Comparison of ENCODE assay signal across 29 cellular contexts in the genomic region with DNA sequence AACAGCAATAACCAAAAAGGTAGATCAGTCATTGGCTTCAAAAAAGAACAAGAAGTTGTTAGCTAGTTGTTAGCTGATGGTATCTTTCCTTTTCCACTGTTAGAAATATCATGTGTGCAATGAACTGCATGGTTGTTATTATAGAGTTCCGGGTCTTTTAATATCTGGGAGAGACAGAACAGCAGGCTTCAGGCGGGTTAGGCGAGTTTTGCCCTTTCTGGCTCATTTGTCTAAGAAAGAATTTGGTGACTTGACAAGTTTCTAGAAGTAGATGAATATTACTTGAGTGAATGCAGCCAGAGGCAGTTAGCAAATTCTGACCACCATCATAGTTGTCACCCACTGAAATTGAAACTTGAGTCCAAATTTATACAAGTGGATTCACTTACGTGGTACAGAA.
DNase-seq lines count a peak whose midpoint lies in the region; ATAC-seq, FAIRE-seq and TF ChIP-seq lines count a peak whose summit lies in the region.
"Had no signal": no experiment of that assay in that cellular context is flagged by ENCODE, and none has a peak within 500 bp of the region (broad histone marks: within the 10 kb centered on the region; RNA-seq: fewer than 3 reads in every experiment).

No MANE protein-coding gene starts in this region.

- H3K4me3 Mint-ChIP-seq in astrocyte (ENCODE audit: unreplicated experiment), result no peak overlapping the region
- no peak overlapping the region for H3K4me3 Mint-ChIP-seq in activated naive CD4-positive, alpha-beta T cell treated with anti-CD3 and anti-CD28 coated beads, Interleukin-2, amount 10 ng/mL, durations not matched to agents 7 days and 5 days
- H3K4me3 Mint-ChIP-seq: CD14-positive monocyte; CD8-positive, alpha-beta memory T cell had no signal

- H3K9me3 Mint-ChIP-seq in astrocyte (ENCODE audit: unreplicated experiment), result no peaks in the 10 kb centered on the region
- H3K9me3 Mint-ChIP-seq in activated naive CD4-positive, alpha-beta T cell treated with anti-CD3 and anti-CD28 coated beads, Interleukin-2, amount 10 ng/mL, durations not matched to agents 7 days and 5 days, result no peaks in the 10 kb centered on the region

- TF ChIP-seq EP300 in Ishikawa (IDR thresholded peaks at IDR 0.05; ENCODE audit: borderline replicate concordance), result no peak

- ATAC-seq in mucosa of descending colon (no peak), GM21390 (IDR thresholded peaks at IDR 0.05; ENCODE audit: unreplicated experiment) (no peak)
- ATAC-seq: HCT116 had no signal

- H3K79me2 ChIP-seq in astrocyte (ENCODE audit: insufficient read depth, low read length), result no peaks in the 10 kb centered on the region

- H3K27me3 Mint-ChIP-seq in astrocyte (ENCODE audit: low read depth, unreplicated experiment), result no peaks in the 10 kb centered on the region
- H3K27me3 Mint-ChIP-seq in activated naive CD4-positive, alpha-beta T cell treated with anti-CD3 and anti-CD28 coated beads, Interleukin-2, amount 10 ng/mL, durations not matched to agents 7 days and 5 days, result no peaks in the 10 kb centered on the region
- H3K27me3 Mint-ChIP-seq: CD8-positive, alpha-beta memory T cell had no signal

- H3K27me3 ChIP-seq in astrocyte (ENCODE audit: insufficient read depth, low read length), result no peaks in the 10 kb centered on the region
- H3K27me3 ChIP-seq: BE2C, Peyer's patch had no signal

- CTCF ChIA-PET in activated naive CD4-positive, alpha-beta T cell treated with anti-CD3 and anti-CD28 coated beads, Interleukin-2, amount 10 ng/mL, durations not matched to agents 7 days and 5 days (lab: Charles Lee), result no interaction called here

- no peak overlapping the region for H2AFZ ChIP-seq in astrocyte (ENCODE audit: low read depth, low read length)

- H3K9ac ChIP-seq in astrocyte (ENCODE audit: low read length), result no peak overlapping the region

- H3K4me1 ChIP-seq in astrocyte (ENCODE audit: insufficient read depth, low read length) (no peaks in the 10 kb centered on the region), mucosa of descending colon (ENCODE audit: low read depth) (no peaks in the 10 kb centered on the region)
- H3K4me1 ChIP-seq: BE2C, Peyer's patch had no signal

- FAIRE-seq in astrocyte (lab: Jason Lieb, UNC), result peak; percentile 89
- FAIRE-seq: GM18507 had no signal

- H3K36me3 Mint-ChIP-seq in astrocyte (ENCODE audit: low read depth, unreplicated experiment), result no peaks in the 10 kb centered on the region
- H3K36me3 Mint-ChIP-seq in activated naive CD4-positive, alpha-beta T cell treated with anti-CD3 and anti-CD28 coated beads, Interleukin-2, amount 10 ng/mL, durations not matched to agents 7 days and 5 days, result no peaks in the 10 kb centered on the region
- H3K36me3 Mint-ChIP-seq: CD14-positive monocyte; CD8-positive, alpha-beta memory T cell had no signal

- H3K4me1 Mint-ChIP-seq in astrocyte (ENCODE audit: low read depth, unreplicated experiment), result peaks cover 2% of the 10 kb centered on the region
- no peaks in the 10 kb centered on the region for H3K4me1 Mint-ChIP-seq in activated naive CD4-positive, alpha-beta T cell treated with anti-CD3 and anti-CD28 coated beads, Interleukin-2, amount 10 ng/mL, durations not matched to agents 7 days and 5 days
- H3K4me1 Mint-ChIP-seq: CD14-positive monocyte; CD8-positive, alpha-beta memory T cell had no signal

- H4K20me1 ChIP-seq in astrocyte (ENCODE audit: insufficient read depth, low read length), result no peaks in the 10 kb centered on the region

- H3K9me3 ChIP-seq in astrocyte (ENCODE audit: insufficient read depth, low read depth, low read length) (no peaks in the 10 kb centered on the region), mucosa of descending colon (no peaks in the 10 kb centered on the region)
- H3K9me3 ChIP-seq: BE2C, Peyer's patch had no signal

- TF ChIP-seq CTCF in astrocyte (IDR thresholded peaks at IDR 0.05; ENCODE audit: insufficient read depth, low read depth, low read length) (no peak), mucosa of descending colon (IDR thresholded peaks at IDR 0.05) (no peak)

- intact Hi-C loops in mucosa of descending colon (cut with DNase I, micrococcal nuclease), result no loop called here

- no peak for DNase-seq in astrocyte (ENCODE audit: low read depth)
- DNase-seq in left kidney (ENCODE audit: low read depth, low spot score), result peak; percentile 11
- peak; percentile 11 for DNase-seq in renal cortical epithelial cell (ENCODE audit: low read depth)
- DNase-seq in activated naive CD4-positive, alpha-beta T cell treated with anti-CD3 and anti-CD28 coated beads, Interleukin-2, amount 10 ng/mL, durations not matched to agents 7 days and 5 days, result no peak
- no peak for DNase-seq in mucosa of descending colon
- DNase-seq in NCI-H2081 treated with DMSO at 0.1 percent for 48 hours (lab: John Stamatoyannopoulos, UW), result no peak
- DNase-seq: 8988T; ACHN; BE2C; CD8-positive, alpha-beta memory T cell; DMS153; DND-41; IMR-90; NCI-H1092; NCI-H1417 treated with DMSO at 0.1 percent for 48 hours; NCI-H1694 treated with DMSO at 0.1 percent for 48 hours; NCI-H2081; NCI-H2171; NCI-H226; NCI-H510A; NCI-H69; Peyer's patch; SHP77 treated with DMSO at 0.1 percent for 48 hours had no signal

- no peak overlapping the region for H3K27ac ChIP-seq in astrocyte (ENCODE audit: low read depth, low read length)
- H3K27ac ChIP-seq: Peyer's patch, SK-N-MC had no signal

- H3K4me2 ChIP-seq in astrocyte (ENCODE audit: low read length), result no peak overlapping the region

- H3K4me3 ChIP-seq in astrocyte (ENCODE audit: insufficient read depth, low read depth, low read length) (no peak overlapping the region), mucosa of descending colon (no peak overlapping the region)
- H3K4me3 ChIP-seq: Peyer's patch, SK-N-MC had no signal

- TF ChIP-seq RAD21 in Ishikawa (IDR thresholded peaks at IDR 0.05; ENCODE audit: low read depth), result no peak

- H3K36me3 ChIP-seq in astrocyte (ENCODE audit: insufficient read depth, low read length) (no peaks in the 10 kb centered on the region), mucosa of descending colon (ENCODE audit: low read depth) (no peaks in the 10 kb centered on the region)
- H3K36me3 ChIP-seq: BE2C, Peyer's patch had no signal

- no peak overlapping the region for H3K27ac Mint-ChIP-seq in astrocyte (ENCODE audit: unreplicated experiment)
- no peak overlapping the region for H3K27ac Mint-ChIP-seq in activated naive CD4-positive, alpha-beta T cell treated with anti-CD3 and anti-CD28 coated beads, Interleukin-2, amount 10 ng/mL, durations not matched to agents 7 days and 5 days
- H3K27ac Mint-ChIP-seq: CD14-positive monocyte; CD8-positive, alpha-beta memory T cell had no signal

TF ChIP-seq in Ishikawa, 13 proteins besides CTCF, POLR2A, EP300 and RAD21:
- TF ChIP-seq, protein P1, sequence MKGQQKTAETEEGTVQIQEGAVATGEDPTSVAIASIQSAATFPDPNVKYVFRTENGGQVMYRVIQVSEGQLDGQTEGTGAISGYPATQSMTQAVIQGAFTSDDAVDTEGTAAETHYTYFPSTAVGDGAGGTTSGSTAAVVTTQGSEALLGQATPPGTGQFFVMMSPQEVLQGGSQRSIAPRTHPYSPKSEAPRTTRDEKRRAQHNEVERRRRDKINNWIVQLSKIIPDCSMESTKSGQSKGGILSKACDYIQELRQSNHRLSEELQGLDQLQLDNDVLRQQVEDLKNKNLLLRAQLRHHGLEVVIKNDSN (IDR thresholded peaks at IDR 0.05), result no peak
- 0 out of 2 replicates have a peak, but pooled peaks have one; percentile 24 for TF ChIP-seq TCF12 (IDR thresholded peaks at IDR 0.05; ENCODE audit: low read depth)
TF ChIP-seq in Ishikawa: peak in this region for 1.

Comparison
In these comparisons a context has a peak if more than half of its experiments do, and no peak if none do; other contexts are left out.
1. DNase-seq: peak in left kidney (single experiment) and renal cortical epithelial cell (single experiment); none in astrocyte (single experiment), activated naive CD4-positive, alpha-beta T cell treated with anti-CD3 and anti-CD28 coated beads, Interleukin-2, amount 10 ng/mL, durations not matched to agents 7 days and 5 days (single experiment), mucosa of descending colon (0 of 3) and NCI-H2081 treated with DMSO at 0.1 percent for 48 hours (single experiment).